In genomic region chr15:44298878-44299277, GRCh38 we compare ENCODE assay signal across 9 cellular contexts. TPM values are rescaled to one million over a fixed set of nuclear protein-coding genes. Genes with fewer than 3 reads are reported as not detected.
DNase-seq lines count a peak whose midpoint lies in the region; ATAC-seq and TF ChIP-seq lines count a peak whose summit lies in the region.
"Had no signal": no experiment of that assay in that cellular context is flagged by ENCODE, and none has a peak within 500 bp of the region (broad histone marks: within the 10 kb centered on the region; RNA-seq: fewer than 3 reads in every experiment).

No MANE protein-coding gene starts in this region.

- no peaks in the 10 kb centered on the region for H3K36me3 ChIP-seq in hepatocyte (replicated peaks; ENCODE audit: insufficient read depth, low read depth)

- H3K4me2 ChIP-seq in hepatocyte = no peak overlapping the region

- POLR2A ChIA-PET in AG04449 (lab: Yijun Ruan, JAX) = interaction anchor here (0.7 kb wide), 1 partner anchor 10 kb away, joined by 3 read pairs; the partner anchor contains the start of gene GOLM2

- H3K4me3 Mint-ChIP-seq in glutamatergic neuron (ENCODE audit: unreplicated experiment) = no peak overlapping the region
- H3K4me3 Mint-ChIP-seq: activated CD4-positive, alpha-beta memory T cell treated with anti-CD3 and anti-CD28 coated beads for 36 hours had no signal

- DNase-seq in AG04449 (ENCODE audit: low read depth, low spot score) = no peak
- peak; percentile 38 for DNase-seq in RPMI7951 (ENCODE audit: low read depth)
- DNase-seq in glutamatergic neuron = no peak
- no peak for DNase-seq in hepatocyte (ENCODE audit: low spot score)
- no peak for DNase-seq in activated CD8-positive, alpha-beta memory T cell treated with anti-CD3 and anti-CD28 coated beads, Interleukin-2, amount 50 U/mL, for 4 hours
- DNase-seq: activated CD4-positive, alpha-beta memory T cell treated with anti-CD3 and anti-CD28 coated beads for 36 hours had no signal

- CTCF ChIA-PET in AG04449 (lab: Yijun Ruan, JAX) = interaction anchor here (1.0 to 1.2 kb wide), 2 partner anchors 9 to 11 kb away, joined by 4 to 7 read pairs; no protein-coding TSS in a partner anchor

- H3K9me3 ChIP-seq in hepatocyte (ENCODE audit: low read depth) = no peaks in the 10 kb centered on the region

- no peaks in the 10 kb centered on the region for H4K20me1 ChIP-seq in hepatocyte (ENCODE audit: insufficient read depth, poor library complexity, severe bottlenecking)

- no peaks in the 10 kb centered on the region for H3K27me3 Mint-ChIP-seq in glutamatergic neuron (ENCODE audit: unreplicated experiment)
- H3K27me3 Mint-ChIP-seq: activated CD4-positive, alpha-beta memory T cell treated with anti-CD3 and anti-CD28 coated beads for 36 hours had no signal

- no peaks in the 10 kb centered on the region for H3K27me3 ChIP-seq in hepatocyte

- H3K9me2 ChIP-seq in hepatocyte (replicated peaks; ENCODE audit: insufficient read depth) = no peaks in the 10 kb centered on the region

- peaks cover 9% of the 10 kb centered on the region for H3K4me1 Mint-ChIP-seq in glutamatergic neuron (ENCODE audit: low read depth, unreplicated experiment)

- no peaks in the 10 kb centered on the region for H3K36me3 Mint-ChIP-seq in glutamatergic neuron (ENCODE audit: unreplicated experiment)

- TF ChIP-seq CTCF in AG04449 (IDR thresholded peaks at IDR 0.05; ENCODE audit: insufficient read depth, low read length, missing control alignments) = peak; percentile 32
- TF ChIP-seq CTCF in GM12875 (IDR thresholded peaks at IDR 0.05; ENCODE audit: borderline replicate concordance, insufficient read depth, low read depth, low read length) = peak; percentile 40; the same call in 1 of the 2 replicates
- TF ChIP-seq CTCF in glutamatergic neuron (IDR thresholded peaks at IDR 0.05; ENCODE audit: partially characterized antibody, unreplicated experiment) = peak; percentile 41
- TF ChIP-seq CTCF in hepatocyte (IDR thresholded peaks at IDR 0.05; ENCODE audit: poor library complexity) = no peak

- H3K79me2 ChIP-seq in hepatocyte = peaks cover 88% of the 10 kb centered on the region

- no peak for ATAC-seq in GM21390 (IDR thresholded peaks at IDR 0.05; ENCODE audit: unreplicated experiment)
- ATAC-seq in HG03139 (IDR thresholded peaks at IDR 0.05; ENCODE audit: unreplicated experiment) = no peak

- peaks cover 19% of the 10 kb centered on the region for H3K4me1 ChIP-seq in hepatocyte (ENCODE audit: insufficient read depth)

- 97% methylated on average over 1 of the region's 1 CpG for WGBS in hepatocyte (ENCODE audit: low lambda C conversion rate, missing lambda C conversion rate)

- no peaks in the 10 kb centered on the region for H3K9me3 Mint-ChIP-seq in glutamatergic neuron (ENCODE audit: unreplicated experiment)
- H3K9me3 Mint-ChIP-seq: activated CD4-positive, alpha-beta memory T cell treated with anti-CD3 and anti-CD28 coated beads for 36 hours had no signal

- H3K4me3 ChIP-seq in AG04449 (ENCODE audit: low read depth, low read length) (no peak overlapping the region), GM12875 (ENCODE audit: low read depth, low read length) (no peak overlapping the region), hepatocyte (no peak overlapping the region)

- H2AFZ ChIP-seq in hepatocyte = no peak overlapping the region

- H3K27ac Mint-ChIP-seq in glutamatergic neuron (ENCODE audit: unreplicated experiment) = no peak overlapping the region
- H3K27ac Mint-ChIP-seq: activated CD4-positive, alpha-beta memory T cell treated with anti-CD3 and anti-CD28 coated beads for 36 hours had no signal

- H3K27ac ChIP-seq in hepatocyte = no peak overlapping the region

RNA-seq across cellular contexts. Expression of gene GOLM2, which starts 10.4 kb away (rescaled TPM):
- total RNA-seq in RPMI7951 (2014; rRNA removed; shearing (Covaris generic)) = 107 and 115 TPM in 2 replicates
- total RNA-seq in glutamatergic neuron (ENCODE audit: unreplicated experiment) (59.2 TPM), hepatocyte (115 and 128 TPM in 2 replicates)
- polyA plus RNA-seq in hepatocyte = 58.6 and 75.7 TPM in 2 replicates
